In the genomic region with DNA sequence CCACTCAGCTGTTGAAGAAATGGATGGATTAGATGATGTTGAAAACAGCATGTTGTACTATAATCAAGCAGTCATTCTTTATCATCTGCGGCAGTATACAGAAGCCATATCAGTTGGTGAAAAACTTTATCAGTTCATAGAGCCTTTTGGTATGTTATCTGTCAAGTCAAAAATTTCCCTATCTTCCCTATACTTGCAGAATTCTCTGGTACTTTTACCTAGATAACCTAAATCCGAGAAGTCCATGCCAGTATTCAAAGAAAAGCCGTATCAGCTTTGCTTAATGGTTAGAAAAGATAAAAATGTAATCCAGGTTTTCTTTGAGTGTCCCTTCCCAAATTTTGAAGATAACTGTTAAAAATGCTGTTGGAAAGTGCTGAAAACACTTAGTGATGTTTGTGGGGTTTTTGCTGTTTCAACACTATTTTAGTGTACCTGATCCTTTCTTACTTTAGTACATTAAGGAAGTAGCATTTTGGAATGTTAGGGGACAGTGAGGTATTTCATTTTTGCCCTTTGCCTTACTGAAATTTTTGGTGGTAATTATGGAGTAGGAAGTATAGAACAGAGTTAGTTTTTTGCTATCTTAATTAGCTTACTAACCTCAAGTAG, we compare ENCODE assay signal across 28 cellular contexts.
"Had no signal": no experiment of that assay in that cellular context is flagged by ENCODE, and none has a peak within 500 bp of the region (broad histone marks: within the 10 kb centered on the region; RNA-seq: fewer than 3 reads in every experiment).

No MANE protein-coding gene starts in this region.

- H3K9me3 ChIP-seq: body of pancreas, esophagus muscularis mucosa, gastrocnemius medialis, neutrophil, ovary, prostate gland, tibial nerve had no signal

- H3K27ac Mint-ChIP-seq: natural killer cell; stimulated activated naive CD8-positive, alpha-beta T cell treated with anti-CD3 and anti-CD28 coated beads, Interleukin-15, Interleukin-2, amounts not matched to agents 100 ng/mL and 50 ng/mL, for 24 hours had no signal

- ATAC-seq: body of pancreas, gastrocnemius medialis, left ventricle myocardium superior, natural killer cell, right cardiac atrium had no signal

- DNase-seq: activated CD4-positive, alpha-beta T cell treated with anti-CD3 and anti-CD28 coated beads for 4 hours; activated CD4-positive, alpha-beta T cell treated with anti-CD3 and anti-CD28 coated beads, Interleukin-2, amount 50 U/mL, for 48 hours; activated CD4-positive, CD25-positive, alpha-beta regulatory T cell; activated gamma-delta T cell; activated naive CD4-positive, alpha-beta T cell treated with anti-CD3 and anti-CD28 coated beads, Interleukin-2, amount 50 U/mL, for 16 hours; anterior cingulate cortex; body of pancreas; dermis blood vessel endothelial cell; effector CD8-positive, alpha-beta T cell; gastrocnemius medialis; head of caudate nucleus; hypothalamus; left ventricle myocardium superior; mammary epithelial cell; midbrain; natural killer cell; ovary; right cardiac atrium; stimulated activated CD4-positive, alpha-beta T cell treated with anti-CD3 and anti-CD28 coated beads, Interleukin-12 subunit alpha, Interleukin-12 subunit beta, amount 100 ng/mL, for 4 hours; stimulated activated CD4-positive, alpha-beta T cell treated with anti-CD3 and anti-CD28 coated beads, Interleukin-4, amount 100 ng/mL, for 4 hours had no signal

- H3K9me3 Mint-ChIP-seq: natural killer cell; stimulated activated naive CD8-positive, alpha-beta T cell treated with anti-CD3 and anti-CD28 coated beads, Interleukin-15, Interleukin-2, amounts not matched to agents 100 ng/mL and 50 ng/mL, for 24 hours had no signal

- H3K27me3 Mint-ChIP-seq: stimulated activated naive CD8-positive, alpha-beta T cell treated with anti-CD3 and anti-CD28 coated beads, Interleukin-15, Interleukin-2, amounts not matched to agents 100 ng/mL and 50 ng/mL, for 24 hours had no signal

- FAIRE-seq: endothelial cell of umbilical vein, TTC549, urothelium cell line had no signal

- H3K36me3 ChIP-seq: ovary, prostate gland had no signal

- H3K27ac ChIP-seq: body of pancreas, esophagus muscularis mucosa, gastrocnemius medialis, neutrophil, ovary, prostate gland, tibial nerve had no signal

- H3K4me1 ChIP-seq: gastrocnemius medialis, prostate gland had no signal

- H3K4me3 ChIP-seq: body of pancreas, esophagus muscularis mucosa, gastrocnemius medialis, ovary, prostate gland, tibial nerve had no signal

- H3K4me3 Mint-ChIP-seq: natural killer cell; stimulated activated naive CD8-positive, alpha-beta T cell treated with anti-CD3 and anti-CD28 coated beads, Interleukin-15, Interleukin-2, amounts not matched to agents 100 ng/mL and 50 ng/mL, for 24 hours had no signal

- H3K27me3 ChIP-seq: body of pancreas, esophagus muscularis mucosa, gastrocnemius medialis, neutrophil, ovary, tibial nerve had no signal
